ENCODE assay signal across 15 cellular contexts in genomic region chr22:35996596-35996995, GRCh38. TPM values are rescaled to one million over a fixed set of nuclear protein-coding genes. Genes with fewer than 3 reads are reported as not detected.
DNase-seq lines count a peak whose midpoint lies in the region; TF ChIP-seq lines count a peak whose summit lies in the region.
"Had no signal": no experiment of that assay in that cellular context is flagged by ENCODE, and none has a peak within 500 bp of the region (broad histone marks: within the 10 kb centered on the region; RNA-seq: fewer than 3 reads in every experiment).

No MANE protein-coding gene starts in this region.

- no peak; the same call in 1 of the 2 replicates for TF ChIP-seq CTCF in HFFc6 (IDR thresholded peaks at IDR 0.05)
- TF ChIP-seq CTCF in chondrocyte (IDR thresholded peaks at IDR 0.05) = no peak
- no peak for TF ChIP-seq CTCF in spleen (IDR thresholded peaks at IDR 0.05 in 8 of 11, conservative IDR thresholded peaks at IDR 0.05 in 3 of 11)
- TF ChIP-seq CTCF in GM10266 (IDR thresholded peaks at IDR 0.05; ENCODE audit: control insufficient read depth, insufficient read depth, low read depth, missing control alignments) = no peak

- intact Hi-C loops in spleen (cut with DNase I; ENCODE audit: low total_unique reads) = no loop called here

- no peak overlapping the region for H3K9ac ChIP-seq in muscle layer of colon (ENCODE audit: low read length)

- H3K27me3 Mint-ChIP-seq in HFFc6 (ENCODE audit: insufficient read depth) = no peaks in the 10 kb centered on the region
- no peaks in the 10 kb centered on the region for H3K27me3 Mint-ChIP-seq in chondrocyte (ENCODE audit: low read depth)

- H3K36me3 Mint-ChIP-seq in HFFc6 (ENCODE audit: low read depth) (peaks cover 14% of the 10 kb centered on the region), chondrocyte (ENCODE audit: low read depth) (no peaks in the 10 kb centered on the region)
- H3K36me3 Mint-ChIP-seq: stimulated activated effector memory CD8-positive, alpha-beta T cell treated with anti-CD3 and anti-CD28 coated beads, Interleukin-12 subunit alpha, Interleukin-12 subunit beta, amount 100 ng/mL, for 72 hours had no signal

- TF ChIP-seq POLR2A in spleen (IDR thresholded peaks at IDR 0.05) = no peak

- peak overlapping the region; percentile 35 for H3K27ac ChIP-seq in muscle layer of colon (ENCODE audit: low read depth, low read length)
- peak overlapping the region in 6 of 8 donors; percentile 3 to 68 (median 48) for H3K27ac ChIP-seq in spleen

- H3K36me3 ChIP-seq in muscle layer of colon (ENCODE audit: insufficient read depth, low read length) (no peaks in the 10 kb centered on the region), spleen (no peaks in the 10 kb centered on the region)

- no peaks in the 10 kb centered on the region for H3K27me3 ChIP-seq in muscle layer of colon (ENCODE audit: control insufficient read depth in 1 of 2, insufficient read depth in 2 of 2, low read length in 2 of 2)
- peaks cover 0 to 9% (median 0%) of the 10 kb centered on the region in 7 donors for H3K27me3 ChIP-seq in spleen (replicated peaks in 1 of 7)

- H3K4me1 ChIP-seq in muscle layer of colon (ENCODE audit: insufficient read depth, low read length) = peaks cover 51% of the 10 kb centered on the region
- H3K4me1 ChIP-seq in spleen = peaks cover 0 to 21% (median 4%) of the 10 kb centered on the region in 6 donors

- H3K9me3 ChIP-seq in muscle layer of colon (ENCODE audit: low read length) (no peaks in the 10 kb centered on the region), spleen (no peaks in the 10 kb centered on the region)

- H3K9me3 Mint-ChIP-seq in HFFc6 = no peaks in the 10 kb centered on the region
- no peaks in the 10 kb centered on the region for H3K9me3 Mint-ChIP-seq in chondrocyte (ENCODE audit: low read depth)
- H3K9me3 Mint-ChIP-seq: stimulated activated effector memory CD8-positive, alpha-beta T cell treated with anti-CD3 and anti-CD28 coated beads, Interleukin-12 subunit alpha, Interleukin-12 subunit beta, amount 100 ng/mL, for 72 hours had no signal

- no peak overlapping the region for H3K4me3 Mint-ChIP-seq in HFFc6
- H3K4me3 Mint-ChIP-seq in chondrocyte (ENCODE audit: unreplicated experiment) = no peak overlapping the region
- H3K4me3 Mint-ChIP-seq: stimulated activated effector memory CD8-positive, alpha-beta T cell treated with anti-CD3 and anti-CD28 coated beads, Interleukin-12 subunit alpha, Interleukin-12 subunit beta, amount 100 ng/mL, for 72 hours had no signal

- H3K4me1 Mint-ChIP-seq in HFFc6 (ENCODE audit: low read depth) (peaks cover 60% of the 10 kb centered on the region), chondrocyte (ENCODE audit: low read depth) (peaks cover 66% of the 10 kb centered on the region)
- H3K4me1 Mint-ChIP-seq: stimulated activated effector memory CD8-positive, alpha-beta T cell treated with anti-CD3 and anti-CD28 coated beads, Interleukin-12 subunit alpha, Interleukin-12 subunit beta, amount 100 ng/mL, for 72 hours had no signal

- H3K4me3 ChIP-seq in muscle layer of colon (ENCODE audit: low read depth in 1 of 2, low read length in 2 of 2) = no peak overlapping the region
- H3K4me3 ChIP-seq in spleen = no peak overlapping the region

- H3K27ac Mint-ChIP-seq in HFFc6 (peak overlapping the region; percentile 92), chondrocyte (ENCODE audit: unreplicated experiment) (peak overlapping the region; percentile 93)
- H3K27ac Mint-ChIP-seq: stimulated activated effector memory CD8-positive, alpha-beta T cell treated with anti-CD3 and anti-CD28 coated beads, Interleukin-12 subunit alpha, Interleukin-12 subunit beta, amount 100 ng/mL, for 72 hours had no signal

- no peak for DNase-seq in HFFc6
- no peak for DNase-seq in chondrocyte (ENCODE audit: low spot score)
- no peak for DNase-seq in spleen
- no peak for DNase-seq in amygdala (lab: John Stamatoyannopoulos, UW)
- no peak for DNase-seq in activated effector memory CD4-positive, alpha-beta T cell treated with Interleukin-2 at 50 U/mL for 16 hours
- DNase-seq in AG20443 (ENCODE audit: low spot score) = no peak
- no peak for DNase-seq in GM10266 (ENCODE audit: extremely low spot score)
- DNase-seq: activated CD4-positive, alpha-beta T cell treated with anti-CD3 and anti-CD28 coated beads, Interleukin-2, amount 50 U/mL, for 1 hour; amniotic stem cell; cerebellar nuclear complex; H7; NCI-H1694; SW 1271 had no signal

- 59 to 83% (median 79%) methylated on average over 1 of the region's 1 CpG for WGBS in spleen, 5 donors

RNA-seq across cellular contexts. Expression of gene RBFOX2, which starts 32.0 kb away (rescaled TPM):
- 100 to 1,000 TPM; 139 to 165 (median 155) TPM for total RNA-seq in HFFc6 (2021; fragmentation: NEBNext Ultra II Directional; extraction: Animal tissue kit (Norgen Biotek cat#: 25700))
- total RNA-seq in chondrocyte (140 to 148 TPM (median 147 TPM) in 3 replicates), spleen (10 to 100 TPM; 23.2 to 39.6 (median 34.7) TPM)
- 1 to 10 TPM; 2.6 to 8.9 (median 2.7) TPM for polyA plus RNA-seq in spleen
